In genomic region chr17:51734462-51734861, GRCh38 we compare ENCODE assay signal across 10 cellular contexts.
DNase-seq lines count a peak whose midpoint lies in the region; ATAC-seq and TF ChIP-seq lines count a peak whose summit lies in the region.
"Had no signal": no experiment of that assay in that cellular context is flagged by ENCODE, and none has a peak within 500 bp of the region (broad histone marks: within the 10 kb centered on the region; RNA-seq: fewer than 3 reads in every experiment).

No MANE protein-coding gene starts in this region.

- H4K20me1 ChIP-seq in mammary epithelial cell (ENCODE audit: insufficient read depth, low read length), result no peaks in the 10 kb centered on the region
- no peaks in the 10 kb centered on the region for H4K20me1 ChIP-seq in osteoblast (ENCODE audit: insufficient read depth, low read length)

- no peaks in the 10 kb centered on the region for H3K9me3 ChIP-seq in mammary epithelial cell (replicated peaks; ENCODE audit: insufficient read depth, low read length)
- no peaks in the 10 kb centered on the region for H3K9me3 ChIP-seq in osteoblast (ENCODE audit: low read depth, low read length)

- H3K79me2 ChIP-seq in mammary epithelial cell (ENCODE audit: insufficient read depth, low read length) (no peaks in the 10 kb centered on the region), osteoblast (ENCODE audit: insufficient read depth, low read length) (no peaks in the 10 kb centered on the region)

- peak; percentile 31 for DNase-seq in activated CD4-positive, CD25-positive, alpha-beta regulatory T cell treated with anti-CD3 and anti-CD28 coated beads, Interleukin-2, amount 50 U/mL, for 72 hours
- DNase-seq in activated CD4-positive, CD25-positive, alpha-beta regulatory T cell (lab: John Stamatoyannopoulos, UW), result no peak
- DNase-seq in HT-29 (ENCODE audit: low spot score) (peak; percentile 15), mammary epithelial cell (no peak), osteoblast (ENCODE audit: insufficient read length, low spot score, missing footprints) (no peak), caudate nucleus (lab: John Stamatoyannopoulos, UW) (no peak), dorsolateral prefrontal cortex (no peak)
- DNase-seq: activated CD8-positive, alpha-beta memory T cell treated with anti-CD3 and anti-CD28 coated beads, Interleukin-2, amount 50 U/mL, for 4 hours; effector CD8-positive, alpha-beta T cell had no signal

- no peak overlapping the region for H3K9ac ChIP-seq in mammary epithelial cell (ENCODE audit: insufficient read depth, low read length)

- TF ChIP-seq CTCF in mammary epithelial cell (conservative IDR thresholded peaks at IDR 0.05 in 1 of 2, IDR thresholded peaks at IDR 0.05 in 1 of 2; ENCODE audit: extremely low read depth in 1 of 2, insufficient read depth in 1 of 2, low read depth in 1 of 2, low read length in 2 of 2) (peak; percentile 31 to 68), osteoblast (IDR thresholded peaks at IDR 0.05; ENCODE audit: extremely low read depth, low read depth, low read length) (peak; percentile 8), dorsolateral prefrontal cortex (IDR thresholded peaks at IDR 0.05 in 54 of 56, conservative IDR thresholded peaks at IDR 0.05 in 2 of 56; ENCODE audit: low read depth in 1 of 56, partially characterized antibody in 56 of 56) (peak in 16 of 56 donors; percentile 8 to 36 (median 22))

- no peak overlapping the region for H3K4me2 ChIP-seq in mammary epithelial cell (ENCODE audit: insufficient read depth, low read depth, low read length)
- H3K4me2 ChIP-seq in osteoblast (ENCODE audit: insufficient read depth, low read length), result no peak overlapping the region

- 86% methylated on average over 4 of the region's 4 CpGs for WGBS in mammary epithelial cell (ENCODE audit: low coverage, missing lambda C conversion rate)

- BruUV-seq in mammary epithelial cell (replicated peaks; lab: Mats Ljungman, UMichigan), result no TSS peak

- ATAC-seq in HG03439 (IDR thresholded peaks at IDR 0.05; ENCODE audit: unreplicated experiment), result no peak

- H3K36me3 ChIP-seq in mammary epithelial cell (ENCODE audit: insufficient read depth, low read length) (no peaks in the 10 kb centered on the region), osteoblast (ENCODE audit: insufficient read depth, low read length) (no peaks in the 10 kb centered on the region)

- H3K27ac ChIP-seq in mammary epithelial cell (ENCODE audit: insufficient read depth, low read depth, low read length) (no peak overlapping the region), osteoblast (ENCODE audit: low read depth, low read length) (no peak overlapping the region), caudate nucleus (ENCODE audit: low read depth, low read length) (no peak overlapping the region), dorsolateral prefrontal cortex (no peak overlapping the region)

- in situ Hi-C loops in mammary epithelial cell (cut with MboI; ENCODE audit: low sequenced_read_pairs in 2 of 2), result loop anchor here in 1 of 2 donors (25.0 kb wide), 1 partner anchor 147 kb away; no protein-coding TSS in a partner anchor

- intact Hi-C loops in mammary epithelial cell (cut with micrococcal nuclease), result no loop called here
- intact Hi-C loops in dorsolateral prefrontal cortex (cut with DNase I), result no loop called here

- H2AFZ ChIP-seq in mammary epithelial cell (ENCODE audit: low read depth, low read length), result no peak overlapping the region
- no peak overlapping the region for H2AFZ ChIP-seq in osteoblast (ENCODE audit: low read length)

- no peaks in the 10 kb centered on the region for H3K27me3 ChIP-seq in mammary epithelial cell (ENCODE audit: insufficient read depth, low read length)
- no peaks in the 10 kb centered on the region for H3K27me3 ChIP-seq in osteoblast (ENCODE audit: insufficient read depth, low read length)
- H3K27me3 ChIP-seq in dorsolateral prefrontal cortex, result no peaks in the 10 kb centered on the region

- dilution Hi-C loops in mammary epithelial cell (cut with HindIII; ENCODE audit: low sequenced_read_pairs), result no loop called here

- CTCF ChIA-PET in mammary epithelial cell (lab: Charles Lee; ENCODE audit: low non-redundant PET), result no interaction called here

- H3K4me3 ChIP-seq in mammary epithelial cell (replicated peaks in 1 of 3; ENCODE audit: insufficient read depth in 1 of 3, low read depth in 2 of 3, low read length in 3 of 3) (no peak overlapping the region), osteoblast (ENCODE audit: insufficient read depth, low read length) (no peak overlapping the region), dorsolateral prefrontal cortex (no peak overlapping the region)

- H3K4me1 ChIP-seq in mammary epithelial cell (ENCODE audit: insufficient read depth, low read length) (no peaks in the 10 kb centered on the region), osteoblast (ENCODE audit: insufficient read depth, low read length) (no peaks in the 10 kb centered on the region)

Comparison
In these comparisons a context has a peak if more than half of its experiments do, and no peak if none do; other contexts are left out.
1. DNase-seq: peak in activated CD4-positive, CD25-positive, alpha-beta regulatory T cell treated with anti-CD3 and anti-CD28 coated beads, Interleukin-2, amount 50 U/mL, for 72 hours (single experiment) and HT-29 (single experiment); none in activated CD4-positive, CD25-positive, alpha-beta regulatory T cell (0 of 4), mammary epithelial cell (single experiment), osteoblast (single experiment), caudate nucleus (0 of 61) and dorsolateral prefrontal cortex (0 of 10).